10 cellular contexts compared by ENCODE assay signal in the genomic region with DNA sequence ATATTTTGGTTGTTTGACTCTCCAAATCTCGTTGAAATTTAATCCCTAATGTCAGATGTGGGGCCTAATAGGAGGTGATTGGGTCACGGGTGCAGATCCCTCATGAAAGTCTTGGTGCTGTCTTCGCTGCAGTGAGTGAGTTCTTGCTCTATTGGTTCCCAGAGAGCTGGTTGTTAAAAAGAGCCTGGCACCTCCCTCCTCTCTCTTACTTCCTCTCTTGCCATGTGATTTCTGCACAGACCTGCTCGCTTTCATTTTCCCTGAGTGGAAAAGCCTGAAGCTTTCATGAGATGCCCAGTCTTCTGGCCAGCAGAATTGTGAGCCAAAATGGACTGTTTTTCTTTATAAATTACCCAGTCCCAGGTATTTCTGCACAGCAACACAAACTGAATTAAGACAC.
DNase-seq lines count a peak whose midpoint lies in the region; ATAC-seq and TF ChIP-seq lines count a peak whose summit lies in the region.
"Had no signal": no experiment of that assay in that cellular context is flagged by ENCODE, and none has a peak within 500 bp of the region (broad histone marks: within the 10 kb centered on the region; RNA-seq: fewer than 3 reads in every experiment).

No MANE protein-coding gene starts in this region.

- peak; percentile 9 for DNase-seq in Calu3
- peak; percentile 1 for DNase-seq in OCI-LY7 (ENCODE audit: low spot score)
- no peak for DNase-seq in NCI-H2227 (lab: John Stamatoyannopoulos, UW; ENCODE audit: unreplicated experiment)
- no peak for DNase-seq in activated naive CD4-positive, alpha-beta T cell treated with anti-CD3 and anti-CD28 coated beads, Interleukin-2, amount 50 U/mL, for 16 hours
- DNase-seq: Right ventricle myocardium superior had no signal

- BruUV-seq in Calu3 (replicated peaks; lab: Mats Ljungman, UMichigan): no TSS peak
- no TSS peak for BruUV-seq in OCI-LY7 (replicated peaks; lab: Mats Ljungman, UMichigan)

- no peak for TF ChIP-seq CTCF in Calu3 (IDR thresholded peaks at IDR 0.05; ENCODE audit: unreplicated experiment)
- TF ChIP-seq CTCF in OCI-LY7 (conservative IDR thresholded peaks at IDR 0.05; ENCODE audit: low read length): no peak

- H3K4me1 ChIP-seq in OCI-LY7 (ENCODE audit: insufficient read depth, low read length, poor library complexity, severe bottlenecking): no peaks in the 10 kb centered on the region

- no peak overlapping the region for H3K4me2 ChIP-seq in OCI-LY7 (ENCODE audit: low read length)

- POLR2A ChIA-PET in OCI-LY7 (lab: Charles Lee): no interaction called here

- H3K79me2 ChIP-seq in OCI-LY7 (ENCODE audit: insufficient read depth, low read depth, low read length): no peaks in the 10 kb centered on the region

- intact Hi-C loops in Calu3 (cut with micrococcal nuclease; ENCODE audit: unreplicated experiment) (no loop called here), OCI-LY7 (cut with micrococcal nuclease; ENCODE audit: unreplicated experiment) (no loop called here)

- H3K27ac Mint-ChIP-seq in Calu3 (ENCODE audit: unreplicated experiment): no peak overlapping the region

- H3K4me3 ChIP-seq in OCI-LY7 (ENCODE audit: low read depth, low read length, poor library complexity, severe bottlenecking): no peak overlapping the region
- H3K4me3 ChIP-seq: coronary artery had no signal

- H3K27ac ChIP-seq in OCI-LY7 (ENCODE audit: low read depth, low read length, poor library complexity, severe bottlenecking): no peak overlapping the region
- H3K27ac ChIP-seq: coronary artery had no signal

- no peak overlapping the region for H3K4me3 Mint-ChIP-seq in Calu3 (ENCODE audit: low read depth, unreplicated experiment)

- H4K20me1 ChIP-seq in OCI-LY7 (ENCODE audit: insufficient read depth, low read length): no peaks in the 10 kb centered on the region

- H3K9me3 Mint-ChIP-seq in Calu3 (ENCODE audit: low read depth, unreplicated experiment): peaks cover 7% of the 10 kb centered on the region

- no peak overlapping the region for H2AFZ ChIP-seq in OCI-LY7 (ENCODE audit: low read length)

- no peaks in the 10 kb centered on the region for H3K9me3 ChIP-seq in OCI-LY7 (ENCODE audit: low read length)

- H3K4me1 Mint-ChIP-seq in Calu3 (ENCODE audit: low read depth, unreplicated experiment): peaks cover 18% of the 10 kb centered on the region

- CTCF ChIA-PET in Calu3 (lab: Charles Lee): interaction anchor here (0.6 kb wide), 1 partner anchor 476 kb away, joined by 3 read pairs; no protein-coding TSS in a partner anchor
- CTCF ChIA-PET in OCI-LY7 (lab: Charles Lee; ENCODE audit: unreplicated experiment): no interaction called here

- ATAC-seq in GM21367 (IDR thresholded peaks at IDR 0.05; ENCODE audit: unreplicated experiment) (peak; percentile 95), HG03103 (IDR thresholded peaks at IDR 0.05; ENCODE audit: low read depth, unreplicated experiment) (peak; percentile 84), GM19455 (IDR thresholded peaks at IDR 0.05; ENCODE audit: unreplicated experiment) (no peak), GM21526 (IDR thresholded peaks at IDR 0.05; ENCODE audit: low FRiP score, unreplicated experiment) (no peak)

- no peaks in the 10 kb centered on the region for H3K36me3 Mint-ChIP-seq in Calu3 (ENCODE audit: insufficient read depth, unreplicated experiment)

- H3K36me3 ChIP-seq in OCI-LY7 (ENCODE audit: insufficient read depth, low read length): no peaks in the 10 kb centered on the region

- H3K9me2 ChIP-seq in OCI-LY7 (ENCODE audit: insufficient read depth, low read length): no peaks in the 10 kb centered on the region

- no peaks in the 10 kb centered on the region for H3K27me3 Mint-ChIP-seq in Calu3 (ENCODE audit: unreplicated experiment)

Comparison
In these comparisons a context has a peak if more than half of its experiments do, and no peak if none do; other contexts are left out.
1. DNase-seq: peak in Calu3 (single experiment) and OCI-LY7 (single experiment); none in NCI-H2227 (single experiment) and activated naive CD4-positive, alpha-beta T cell treated with anti-CD3 and anti-CD28 coated beads, Interleukin-2, amount 50 U/mL, for 16 hours (single experiment).
2. ATAC-seq: peak in GM21367 (single experiment) and HG03103 (single experiment); none in GM19455 (single experiment) and GM21526 (single experiment).